Comparison of ENCODE assay signal across 25 cellular contexts in the genomic region with DNA sequence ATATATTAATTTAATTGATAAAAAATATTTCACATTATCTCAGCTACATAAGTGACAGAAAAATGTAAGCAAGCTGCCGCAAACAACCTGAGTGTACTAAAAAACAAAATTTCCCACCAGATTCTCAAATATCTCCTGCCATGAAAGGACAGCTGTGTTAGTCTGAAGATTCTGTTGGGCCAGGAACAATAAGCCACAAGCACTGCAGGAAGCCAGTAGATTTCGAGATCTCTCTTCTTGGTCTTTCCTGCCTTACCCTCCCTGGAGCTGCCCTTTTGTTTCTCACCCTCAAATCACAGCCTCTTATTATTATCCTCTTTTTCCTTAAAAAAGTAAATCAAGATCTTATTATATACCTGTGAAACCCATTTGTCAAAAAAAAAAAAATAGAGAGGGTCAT.
"Had no signal": no experiment of that assay in that cellular context is flagged by ENCODE, and none has a peak within 500 bp of the region (broad histone marks: within the 10 kb centered on the region; RNA-seq: fewer than 3 reads in every experiment).

No MANE protein-coding gene starts in this region.

- H3K36me3 ChIP-seq: left ventricle myocardium inferior, pancreas, prostate gland, stomach, thyroid gland, transverse colon, upper lobe of left lung, vagina had no signal

- H3K9me3 ChIP-seq: pancreas, prostate gland, stomach, testis, thyroid gland, transverse colon, upper lobe of left lung, vagina had no signal

- H3K4me3 ChIP-seq: left ventricle myocardium inferior, lung, pancreas, prostate gland, stomach, testis, thyroid gland, transverse colon, upper lobe of left lung, vagina had no signal

- DNase-seq: hypothalamus; immature natural killer cell; left ventricle myocardium inferior; mesendoderm; naive thymus-derived CD4-positive, alpha-beta T cell; nucleus accumbens; pancreas; posterior cingulate gyrus; retina; right cardiac atrium; small intestine; stimulated activated CD4-positive, alpha-beta T cell treated with anti-CD3 and anti-CD28 coated beads, Interleukin-12 subunit alpha, Interleukin-12 subunit beta, amount 100 ng/mL, for 4 hours; stimulated activated CD4-positive, alpha-beta T cell treated with anti-CD3 and anti-CD28 coated beads, Interleukin-15, amount 100 ng/mL, for 24 hours; stimulated activated CD4-positive, alpha-beta T cell treated with anti-CD3 and anti-CD28 coated beads, Interleukin-2, amount 100 ng/mL, for 24 hours; stimulated activated CD4-positive, alpha-beta T cell treated with anti-CD3 and anti-CD28 coated beads, Interleukin-4, amount 100 ng/mL, for 1 hour; stimulated activated naive B cell treated with anti-CD40 and anti-IgM and Interleukin-4, amounts not matched to agents 10 μg/mL and 1 μg/mL and 100 μg/mL, for 72 hours; stimulated activated naive CD8-positive, alpha-beta T cell treated with anti-CD3 and anti-CD28 coated beads, Interleukin-15, Interleukin-2, amounts not matched to agents 100 U/mL and 50 U/mL, for 24 hours; stomach; testis; thyroid gland; transverse colon; upper lobe of left lung had no signal

- H3K27ac ChIP-seq: left ventricle myocardium inferior, pancreas, prostate gland, stomach, testis, thyroid gland, transverse colon, upper lobe of left lung, vagina had no signal

- H3K4me1 ChIP-seq: left ventricle myocardium inferior, pancreas, prostate gland, testis, thyroid gland had no signal

- H3K27me3 ChIP-seq: pancreas, stomach, testis, thyroid gland, transverse colon, upper lobe of left lung, vagina had no signal
